1 cellular context compared by ENCODE assay signal in the genomic region with DNA sequence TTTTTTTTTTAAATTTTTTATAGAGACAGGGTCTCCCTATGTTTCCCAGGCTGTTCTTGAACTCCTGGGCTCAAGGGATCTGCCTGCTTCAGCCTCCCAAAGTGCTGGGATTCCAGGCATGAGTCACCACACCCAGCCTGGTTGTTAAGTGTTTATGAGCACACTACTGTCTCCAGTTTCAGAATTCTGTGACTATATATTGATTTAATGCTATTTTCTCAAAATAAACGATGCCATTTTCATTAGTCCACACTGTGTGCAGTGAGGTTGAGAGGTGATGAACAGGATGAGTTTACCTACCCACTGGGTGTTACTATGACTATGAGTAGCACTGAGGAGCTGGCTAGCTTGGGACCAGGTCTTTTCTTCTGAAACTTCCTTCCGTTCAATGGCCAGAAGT.
TF ChIP-seq lines count a peak whose summit lies in the region.

No MANE protein-coding gene starts in this region.

TF ChIP-seq in GM23338, 12 proteins besides CTCF, POLR2A, EP300 and RAD21 (continued from another document):
- no peak for TF ChIP-seq EZH2 (IDR thresholded peaks at IDR 0.05; ENCODE audit: low read depth, unreplicated experiment)
TF ChIP-seq in GM23338: peak in this region for 0.
